In genomic region chr9:93955356-93956182, GRCh38 we compare ENCODE assay signal across 10 cellular contexts. TPM values are rescaled to one million over a fixed set of nuclear protein-coding genes. Genes with fewer than 3 reads are reported as not detected.
A peak's percentile ranks its signal among the peaks of the same experiment; 100 is the strongest.
DNase-seq lines count a peak whose midpoint lies in the region; ATAC-seq, FAIRE-seq and TF ChIP-seq lines count a peak whose summit lies in the region.
"Had no signal": no experiment of that assay in that cellular context is flagged by ENCODE, and none has a peak within 500 bp of the region (broad histone marks: within the 10 kb centered on the region; RNA-seq: fewer than 3 reads in every experiment).

No MANE protein-coding gene starts in this region.

- H3K4me1 Mint-ChIP-seq in activated CD8-positive, alpha-beta T cell treated with anti-CD3 and anti-CD28 coated beads, Interleukin-2, amount 10 ng/mL, durations not matched to agents 7 days and 5 days (ENCODE audit: low read depth), result peaks cover 48% of the 10 kb centered on the region

- peak overlapping the region; percentile 66 for H3K4me2 ChIP-seq in keratinocyte (ENCODE audit: control insufficient read depth, extremely low read depth, insufficient read depth, low read depth, low read length)

- dilution Hi-C loops in keratinocyte (cut with MboI; ENCODE audit: extremely low pct_ligation_motif_present, low sequenced_read_pairs), result no loop called here

- H3K27ac ChIP-seq in left ventricle myocardium inferior (replicated peaks) (no peak overlapping the region), keratinocyte (ENCODE audit: control insufficient read depth, insufficient read depth, low read length) (no peak overlapping the region), vagina (no peak overlapping the region)

- ATAC-seq in Right ventricle myocardium superior (ENCODE audit: poor library complexity) (no peak), GM18511 (IDR thresholded peaks at IDR 0.05; ENCODE audit: unreplicated experiment) (no peak)
- no peak for ATAC-seq in activated CD8-positive, alpha-beta T cell treated with anti-CD3 and anti-CD28 coated beads, Interleukin-2, amount 10 ng/mL, durations not matched to agents 7 days and 5 days

- peaks cover 2% of the 10 kb centered on the region for H3K9me3 Mint-ChIP-seq in activated CD8-positive, alpha-beta T cell treated with anti-CD3 and anti-CD28 coated beads, Interleukin-2, amount 10 ng/mL, durations not matched to agents 7 days and 5 days (ENCODE audit: insufficient read depth)

- H3K9me1 ChIP-seq in keratinocyte (ENCODE audit: control insufficient read depth, extremely low read depth, insufficient read depth, low read length), result no peaks in the 10 kb centered on the region

- DNase-seq in left ventricle myocardium inferior (no peak), Right ventricle myocardium superior (no peak), keratinocyte (ENCODE audit: low read depth, low spot score) (no peak), vagina (ENCODE audit: extremely low spot score in 2 of 2) (no peak), midbrain (lab: John Stamatoyannopoulos, UW) (no peak), SK-N-DZ (ENCODE audit: low spot score) (no peak)
- peak; percentile 49 for DNase-seq in activated CD8-positive, alpha-beta T cell treated with anti-CD3 and anti-CD28 coated beads, Interleukin-2, amount 10 ng/mL, durations not matched to agents 7 days and 5 days

- peaks cover 69% of the 10 kb centered on the region for H3K27me3 Mint-ChIP-seq in activated CD8-positive, alpha-beta T cell treated with anti-CD3 and anti-CD28 coated beads, Interleukin-2, amount 10 ng/mL, durations not matched to agents 7 days and 5 days (ENCODE audit: low read depth)

- H4K20me1 ChIP-seq in keratinocyte (ENCODE audit: control insufficient read depth, extremely low read depth, insufficient read depth, low read length), result no peaks in the 10 kb centered on the region

- H3K27ac Mint-ChIP-seq in activated CD8-positive, alpha-beta T cell treated with anti-CD3 and anti-CD28 coated beads, Interleukin-2, amount 10 ng/mL, durations not matched to agents 7 days and 5 days, result peak overlapping the region; percentile 8

- POLR2A ChIA-PET in activated CD8-positive, alpha-beta T cell treated with anti-CD3 and anti-CD28 coated beads, Interleukin-2, amount 10 ng/mL, durations not matched to agents 7 days and 5 days (lab: Charles Lee), result no interaction called here

- peaks cover 4% of the 10 kb centered on the region for H3K36me3 Mint-ChIP-seq in activated CD8-positive, alpha-beta T cell treated with anti-CD3 and anti-CD28 coated beads, Interleukin-2, amount 10 ng/mL, durations not matched to agents 7 days and 5 days (ENCODE audit: low read depth)

- TF ChIP-seq CTCF in left ventricle myocardium inferior (IDR thresholded peaks at IDR 0.05; ENCODE audit: borderline replicate concordance) (no peak), keratinocyte (optimal IDR thresholded peaks at IDR 0.05 in 1 of 3, IDR thresholded peaks at IDR 0.05 in 1 of 3, conservative IDR thresholded peaks at IDR 0.05 in 1 of 3; ENCODE audit: extremely low read depth in 1 of 3, insufficient read depth in 2 of 3, low read length in 3 of 3) (no peak), vagina (IDR thresholded peaks at IDR 0.05) (no peak)

- no peak for TF ChIP-seq POLR2A in vagina (IDR thresholded peaks at IDR 0.05)

- peak overlapping the region; percentile 44 for H3K4me3 Mint-ChIP-seq in activated CD8-positive, alpha-beta T cell treated with anti-CD3 and anti-CD28 coated beads, Interleukin-2, amount 10 ng/mL, durations not matched to agents 7 days and 5 days

- no peaks in the 10 kb centered on the region for H3K79me2 ChIP-seq in keratinocyte (ENCODE audit: control insufficient read depth, insufficient read depth, low read length)

- H2AFZ ChIP-seq in keratinocyte (ENCODE audit: control insufficient read depth, low read length), result peak overlapping the region; percentile 16

- no peak overlapping the region for H3K9ac ChIP-seq in keratinocyte (ENCODE audit: control insufficient read depth, extremely low read depth, insufficient read depth, low read length)

- intact Hi-C loops in left ventricle myocardium inferior (cut with micrococcal nuclease) (no loop called here), Right ventricle myocardium superior (cut with DNase I) (no loop called here), vagina (cut with DNase I) (no loop called here)

- H3K36me3 ChIP-seq in left ventricle myocardium inferior (no peaks in the 10 kb centered on the region), keratinocyte (ENCODE audit: control insufficient read depth in 2 of 2, extremely low read depth in 1 of 2, insufficient read depth in 2 of 2, low read length in 2 of 2) (no peaks in the 10 kb centered on the region), vagina (no peaks in the 10 kb centered on the region)

- CTCF ChIA-PET in activated CD8-positive, alpha-beta T cell treated with anti-CD3 and anti-CD28 coated beads, Interleukin-2, amount 10 ng/mL, durations not matched to agents 7 days and 5 days (lab: Charles Lee), result no interaction called here

- no peak for FAIRE-seq in keratinocyte (lab: Jason Lieb, UNC)
- FAIRE-seq: G401.6 had no signal

- H3K4me3 ChIP-seq in left ventricle myocardium inferior, result peak overlapping the region; percentile 47
- H3K4me3 ChIP-seq in keratinocyte (ENCODE audit: control insufficient read depth in 2 of 3, extremely low read depth in 1 of 3, insufficient read depth in 2 of 3, low read depth in 1 of 3, low read length in 3 of 3), result peak overlapping the region in 2 of 3 experiments; percentile 10 to 33
- H3K4me3 ChIP-seq in vagina, result peak overlapping the region; percentile 21 to 23

- H3K9me3 ChIP-seq in left ventricle myocardium inferior (replicated peaks) (no peaks in the 10 kb centered on the region), keratinocyte (ENCODE audit: control insufficient read depth, low read depth, low read length) (no peaks in the 10 kb centered on the region), vagina (no peaks in the 10 kb centered on the region)

- H3K4me1 ChIP-seq in left ventricle myocardium inferior, result peaks cover 77% of the 10 kb centered on the region
- peaks cover 5% of the 10 kb centered on the region for H3K4me1 ChIP-seq in keratinocyte (ENCODE audit: control insufficient read depth, extremely low read depth, insufficient read depth, low read length)
- H3K4me1 ChIP-seq in vagina, result peaks cover 68% of the 10 kb centered on the region

- H3K27me3 ChIP-seq in left ventricle myocardium inferior (ENCODE audit: low read depth) (peaks cover 97% of the 10 kb centered on the region), keratinocyte (ENCODE audit: control insufficient read depth, extremely low read depth, insufficient read depth, low read length) (peaks cover 96% of the 10 kb centered on the region), vagina (peaks cover 46% of the 10 kb centered on the region)

RNA-seq across cellular contexts. Expression of gene BARX1, which starts 0.4 kb away (rescaled TPM):
- not detected for total RNA-seq in left ventricle myocardium inferior
- total RNA-seq in Right ventricle myocardium superior, result not detected
- under 1 TPM in 1 of 2 experiments, not detected in 1; 0.53 TPM for total RNA-seq in activated CD8-positive, alpha-beta T cell treated with anti-CD3 and anti-CD28 coated beads, Interleukin-2, amount 10 ng/mL, durations not matched to agents 7 days and 5 days
- not detected in 3 replicates for polyA plus RNA-seq in keratinocyte
- polyA plus RNA-seq in keratinocyte (2011; ENCODE audit: low read depth), result not detected
- polyA plus RNA-seq in keratinocyte (2011; cell fraction: cytosol; rRNA removed), result not detected in 2 replicates
- polyA plus RNA-seq in keratinocyte (2011; cell fraction: nucleus; rRNA removed), result not detected in 2 replicates
- polyA plus RNA-seq in keratinocyte (2012; ENCODE audit: low replicate concordance), result 0.13 TPM in 1 of 2 replicates, not detected in the other
- polyA minus RNA-seq in keratinocyte, result not detected in 3 replicates
- polyA minus RNA-seq in keratinocyte (2011; cell fraction: cytosol; rRNA and poly(A)+ RNA removed), result not detected
- polyA minus RNA-seq in keratinocyte (2011; cell fraction: nucleus; rRNA and poly(A)+ RNA removed), result not detected in 2 replicates
- total RNA-seq in vagina, result not detected
- 0.44 and 1.1 TPM in 2 replicates for polyA plus RNA-seq in SK-N-DZ (2014; cell fraction: cytosol; rRNA removed)
- 0.18 and 0.28 TPM in 2 replicates for polyA plus RNA-seq in SK-N-DZ (2014; cell fraction: nucleus; rRNA removed)
- total RNA-seq: glomerular endothelial cell had no signal
